In genomic region chr6:14754636-14755513, GRCh38 we compare ENCODE assay signal across 13 cellular contexts.
A peak's percentile ranks its signal among the peaks of the same experiment; 100 is the strongest.
DNase-seq lines count a peak whose midpoint lies in the region; ATAC-seq and TF ChIP-seq lines count a peak whose summit lies in the region.
"Had no signal": no experiment of that assay in that cellular context is flagged by ENCODE, and none has a peak within 500 bp of the region (broad histone marks: within the 10 kb centered on the region; RNA-seq: fewer than 3 reads in every experiment).

No MANE protein-coding gene starts in this region.

- H3K27me3 Mint-ChIP-seq in activated CD8-positive, alpha-beta memory T cell treated with anti-CD3 and anti-CD28 coated beads, Interleukin-2, amount 10 ng/mL, durations not matched to agents 7 days and 5 days: no peaks in the 10 kb centered on the region
- no peaks in the 10 kb centered on the region for H3K27me3 Mint-ChIP-seq in activated CD4-positive, alpha-beta T cell treated with anti-CD3 and anti-CD28 coated beads, Interleukin-2, amount 10 ng/mL, durations not matched to agents 7 days and 5 days
- no peaks in the 10 kb centered on the region for H3K27me3 Mint-ChIP-seq in dendritic cell treated with granulocyte-macrophage colony-stimulating factor and Interleukin-4, amounts not matched to agents 40 ng/mL and 50 ng/mL, for 4 days

- H3K27ac Mint-ChIP-seq in activated CD8-positive, alpha-beta memory T cell treated with anti-CD3 and anti-CD28 coated beads, Interleukin-2, amount 10 ng/mL, durations not matched to agents 7 days and 5 days: peak overlapping the region; percentile 85
- H3K27ac Mint-ChIP-seq in activated CD4-positive, alpha-beta T cell treated with anti-CD3 and anti-CD28 coated beads, Interleukin-2, amount 10 ng/mL, durations not matched to agents 7 days and 5 days: peak overlapping the region; percentile 81
- peak overlapping the region; percentile 41 for H3K27ac Mint-ChIP-seq in dendritic cell treated with granulocyte-macrophage colony-stimulating factor and Interleukin-4, amounts not matched to agents 40 ng/mL and 50 ng/mL, for 4 days

- H3K4me1 Mint-ChIP-seq in activated CD8-positive, alpha-beta memory T cell treated with anti-CD3 and anti-CD28 coated beads, Interleukin-2, amount 10 ng/mL, durations not matched to agents 7 days and 5 days: peaks cover 17% of the 10 kb centered on the region
- peaks cover 13% of the 10 kb centered on the region for H3K4me1 Mint-ChIP-seq in activated CD4-positive, alpha-beta T cell treated with anti-CD3 and anti-CD28 coated beads, Interleukin-2, amount 10 ng/mL, durations not matched to agents 7 days and 5 days
- H3K4me1 Mint-ChIP-seq in dendritic cell treated with granulocyte-macrophage colony-stimulating factor and Interleukin-4, amounts not matched to agents 40 ng/mL and 50 ng/mL, for 4 days (ENCODE audit: low read depth): peaks cover 39% of the 10 kb centered on the region

- POLR2A ChIA-PET in activated CD4-positive, alpha-beta T cell treated with anti-CD3 and anti-CD28 coated beads, Interleukin-2, amount 10 ng/mL, durations not matched to agents 7 days and 5 days (lab: Charles Lee): no interaction called here

- peak; percentile 93 for ATAC-seq in activated CD8-positive, alpha-beta memory T cell treated with anti-CD3 and anti-CD28 coated beads, Interleukin-2, amount 10 ng/mL, durations not matched to agents 7 days and 5 days
- ATAC-seq in stimulated activated naive CD8-positive, alpha-beta T cell treated with anti-CD3 and anti-CD28 coated beads, Interleukin-15, Interleukin-2, amounts not matched to agents 100 U/mL and 50 U/mL, for 24 hours: peak; percentile 90
- ATAC-seq in HG03354 (IDR thresholded peaks at IDR 0.05; ENCODE audit: poor library complexity, severe bottlenecking, unreplicated experiment): no peak
- ATAC-seq in omental fat pad (ENCODE audit: low FRiP score): no peak

- H3K4me3 Mint-ChIP-seq in activated CD8-positive, alpha-beta memory T cell treated with anti-CD3 and anti-CD28 coated beads, Interleukin-2, amount 10 ng/mL, durations not matched to agents 7 days and 5 days: peak overlapping the region; percentile 68
- peak overlapping the region; percentile 41 for H3K4me3 Mint-ChIP-seq in activated CD4-positive, alpha-beta T cell treated with anti-CD3 and anti-CD28 coated beads, Interleukin-2, amount 10 ng/mL, durations not matched to agents 7 days and 5 days
- H3K4me3 Mint-ChIP-seq in dendritic cell treated with granulocyte-macrophage colony-stimulating factor and Interleukin-4, amounts not matched to agents 40 ng/mL and 50 ng/mL, for 4 days: no peak overlapping the region

- intact Hi-C loops in dendritic cell treated with granulocyte-macrophage colony-stimulating factor and Interleukin-4, amounts not matched to agents 40 ng/mL and 50 ng/mL, for 4 days (cut with micrococcal nuclease): no loop called here

- H3K36me3 Mint-ChIP-seq in activated CD8-positive, alpha-beta memory T cell treated with anti-CD3 and anti-CD28 coated beads, Interleukin-2, amount 10 ng/mL, durations not matched to agents 7 days and 5 days: peaks cover 4% of the 10 kb centered on the region
- H3K36me3 Mint-ChIP-seq in activated CD4-positive, alpha-beta T cell treated with anti-CD3 and anti-CD28 coated beads, Interleukin-2, amount 10 ng/mL, durations not matched to agents 7 days and 5 days (ENCODE audit: low read depth): peaks cover 1% of the 10 kb centered on the region
- no peaks in the 10 kb centered on the region for H3K36me3 Mint-ChIP-seq in dendritic cell treated with granulocyte-macrophage colony-stimulating factor and Interleukin-4, amounts not matched to agents 40 ng/mL and 50 ng/mL, for 4 days (ENCODE audit: low read depth)

- no peaks in the 10 kb centered on the region for H3K9me3 Mint-ChIP-seq in activated CD8-positive, alpha-beta memory T cell treated with anti-CD3 and anti-CD28 coated beads, Interleukin-2, amount 10 ng/mL, durations not matched to agents 7 days and 5 days (ENCODE audit: low read depth)
- H3K9me3 Mint-ChIP-seq in activated CD4-positive, alpha-beta T cell treated with anti-CD3 and anti-CD28 coated beads, Interleukin-2, amount 10 ng/mL, durations not matched to agents 7 days and 5 days: no peaks in the 10 kb centered on the region
- no peaks in the 10 kb centered on the region for H3K9me3 Mint-ChIP-seq in dendritic cell treated with granulocyte-macrophage colony-stimulating factor and Interleukin-4, amounts not matched to agents 40 ng/mL and 50 ng/mL, for 4 days

- DNase-seq in activated CD8-positive, alpha-beta memory T cell treated with anti-CD3 and anti-CD28 coated beads, Interleukin-2, amount 10 ng/mL, durations not matched to agents 7 days and 5 days: peak; percentile 80
- DNase-seq in activated CD8-positive, alpha-beta memory T cell treated with anti-CD3 and anti-CD28 coated beads for 24 hours: no peak
- DNase-seq in activated CD4-positive, alpha-beta T cell treated with anti-CD3 and anti-CD28 coated beads, Interleukin-2, amount 10 ng/mL, durations not matched to agents 7 days and 5 days: peak; percentile 19
- DNase-seq in stimulated activated naive CD8-positive, alpha-beta T cell treated with anti-CD3 and anti-CD28 coated beads, Interleukin-15, Interleukin-2, amounts not matched to agents 100 U/mL and 50 U/mL, for 24 hours: no peak
- DNase-seq in effector CD4-positive, alpha-beta T cell: no peak
- no peak for DNase-seq in omental fat pad (ENCODE audit: low spot score)
- DNase-seq: mesenchymal stem cell, NCI-H1105, NCI-H446, posterior cingulate gyrus, tibial artery had no signal

- CTCF ChIA-PET in activated CD8-positive, alpha-beta memory T cell treated with anti-CD3 and anti-CD28 coated beads, Interleukin-2, amount 10 ng/mL, durations not matched to agents 7 days and 5 days (lab: Charles Lee): no interaction called here
- CTCF ChIA-PET in activated CD4-positive, alpha-beta T cell treated with anti-CD3 and anti-CD28 coated beads, Interleukin-2, amount 10 ng/mL, durations not matched to agents 7 days and 5 days (lab: Charles Lee): interaction anchor here (0.6 to 1.3 kb wide), 3 partner anchors 11 to 31 kb away, joined by 3 to 4 read pairs (median 4); no protein-coding TSS in a partner anchor

- TF ChIP-seq CTCF in omental fat pad (IDR thresholded peaks at IDR 0.05): no peak

Comparison
In these comparisons a context has a peak if more than half of its experiments do, and no peak if none do; other contexts are left out.
1. DNase-seq: peak in activated CD8-positive, alpha-beta memory T cell treated with anti-CD3 and anti-CD28 coated beads, Interleukin-2, amount 10 ng/mL, durations not matched to agents 7 days and 5 days (single experiment) and activated CD4-positive, alpha-beta T cell treated with anti-CD3 and anti-CD28 coated beads, Interleukin-2, amount 10 ng/mL, durations not matched to agents 7 days and 5 days (single experiment); none in activated CD8-positive, alpha-beta memory T cell treated with anti-CD3 and anti-CD28 coated beads for 24 hours (single experiment), stimulated activated naive CD8-positive, alpha-beta T cell treated with anti-CD3 and anti-CD28 coated beads, Interleukin-15, Interleukin-2, amounts not matched to agents 100 U/mL and 50 U/mL, for 24 hours (single experiment), effector CD4-positive, alpha-beta T cell (single experiment) and omental fat pad (single experiment).
2. ATAC-seq: peak in activated CD8-positive, alpha-beta memory T cell treated with anti-CD3 and anti-CD28 coated beads, Interleukin-2, amount 10 ng/mL, durations not matched to agents 7 days and 5 days (single experiment) and stimulated activated naive CD8-positive, alpha-beta T cell treated with anti-CD3 and anti-CD28 coated beads, Interleukin-15, Interleukin-2, amounts not matched to agents 100 U/mL and 50 U/mL, for 24 hours (single experiment); none in HG03354 (single experiment) and omental fat pad (single experiment).
3. Peak in every context shown above with its lines, with median percentiles within 50 percentile points of each other: H3K27ac Mint-ChIP-seq.